28 cellular contexts compared by ENCODE assay signal in genomic region chr10:97040706-97041105, GRCh38.
"Had no signal": no experiment of that assay in that cellular context is flagged by ENCODE, and none has a peak within 500 bp of the region (broad histone marks: within the 10 kb centered on the region; RNA-seq: fewer than 3 reads in every experiment).

No MANE protein-coding gene starts in this region.

- H3K36me3 ChIP-seq: colonic mucosa, esophagus muscularis mucosa, esophagus squamous epithelium, gastrocnemius medialis, gastroesophageal sphincter, heart left ventricle, heart right ventricle had no signal

- H3K27me3 ChIP-seq: colonic mucosa, dorsolateral prefrontal cortex, esophagus muscularis mucosa, gastrocnemius medialis, gastroesophageal sphincter, heart left ventricle, heart right ventricle had no signal

- FAIRE-seq: colon, endometrium, endothelial cell of umbilical vein, frontal cortex had no signal

- H3K4me3 ChIP-seq: colonic mucosa, coronary artery, dorsolateral prefrontal cortex, esophagus muscularis mucosa, esophagus squamous epithelium, gastrocnemius medialis, gastroesophageal sphincter, heart left ventricle, heart right ventricle had no signal

- H3K9me3 Mint-ChIP-seq: dendritic cell treated with granulocyte-macrophage colony-stimulating factor and Interleukin-4, amounts not matched to agents 40 ng/mL and 50 ng/mL, for 4 days; effector memory CD8-positive, alpha-beta T cell; endodermal cell had no signal

- H3K27ac ChIP-seq: colonic mucosa, coronary artery, dorsolateral prefrontal cortex, epithelial cell of prostate, esophagus muscularis mucosa, esophagus squamous epithelium, foreskin keratinocyte, gastrocnemius medialis, gastroesophageal sphincter, heart left ventricle, heart right ventricle had no signal

- H3K4me1 ChIP-seq: colonic mucosa, foreskin keratinocyte had no signal

- DNase-seq: colonic mucosa; cortex of kidney; dermis blood vessel endothelial cell; effector CD4-positive, alpha-beta T cell; effector CD8-positive, alpha-beta T cell; effector memory CD4-positive, alpha-beta T cell; effector memory CD8-positive, alpha-beta T cell; endodermal cell; erythroblast; esophagus squamous epithelium; foreskin fibroblast; foreskin keratinocyte; foreskin melanocyte; gastrocnemius medialis; glutamatergic neuron; heart left ventricle; heart right ventricle had no signal

- H3K4me3 Mint-ChIP-seq: dendritic cell treated with granulocyte-macrophage colony-stimulating factor and Interleukin-4, amounts not matched to agents 40 ng/mL and 50 ng/mL, for 4 days; effector memory CD8-positive, alpha-beta T cell; endodermal cell had no signal

- ATAC-seq: effector memory CD8-positive, alpha-beta T cell; esophagus mucosa; foreskin keratinocyte; gastrocnemius medialis; gastroesophageal sphincter; heart left ventricle; heart right ventricle had no signal

- H3K27ac Mint-ChIP-seq: dendritic cell treated with granulocyte-macrophage colony-stimulating factor and Interleukin-4, amounts not matched to agents 40 ng/mL and 50 ng/mL, for 4 days; effector memory CD8-positive, alpha-beta T cell; endodermal cell had no signal

- H3K9me3 ChIP-seq: colonic mucosa, esophagus squamous epithelium, gastrocnemius medialis had no signal
